In the genomic region with DNA sequence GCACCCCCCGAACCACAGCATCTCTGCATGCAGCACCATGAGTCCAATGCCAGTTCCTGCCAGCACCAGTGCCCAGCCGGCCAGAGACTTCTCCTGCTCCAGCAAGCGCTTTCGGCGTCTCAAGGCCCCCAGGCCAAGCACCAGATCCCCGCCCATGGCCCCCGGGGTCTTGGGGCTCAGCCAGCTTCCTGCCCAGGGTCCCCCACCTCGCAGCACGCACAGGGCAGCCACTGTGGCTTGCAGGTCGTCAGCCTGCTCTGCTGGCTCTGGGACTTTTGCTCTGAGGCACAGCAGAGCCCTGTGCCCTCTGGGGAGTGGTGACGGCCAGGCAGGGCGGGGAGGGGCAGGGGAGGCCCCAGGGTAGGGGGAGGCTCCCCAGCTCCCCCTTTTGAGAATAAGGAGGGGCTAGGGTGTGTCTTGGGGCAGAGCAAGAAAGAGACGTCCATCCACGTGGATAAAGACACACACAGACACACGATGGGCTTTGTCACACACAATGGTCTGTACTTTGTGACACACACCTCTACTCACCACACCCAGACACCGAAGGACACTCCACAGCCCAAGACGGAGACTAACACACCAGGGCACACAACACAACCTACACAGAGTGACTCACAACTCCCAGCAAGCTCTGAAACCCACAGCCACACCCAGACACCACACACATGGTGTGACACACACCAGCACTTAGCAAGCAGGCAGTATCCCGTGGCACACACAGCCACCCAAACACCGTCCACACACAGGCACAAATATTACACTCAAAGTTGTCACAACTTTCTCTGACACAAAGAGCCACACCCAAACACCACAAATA, we compare ENCODE assay signal across 8 cellular contexts. TPM values are rescaled to one million over a fixed set of nuclear protein-coding genes. Genes with fewer than 3 reads are reported as not detected.
DNase-seq lines count a peak whose midpoint lies in the region; ATAC-seq, FAIRE-seq and TF ChIP-seq lines count a peak whose summit lies in the region.

Gene KCNN4 (minus strand): TSS at position 268 of the 820 bp plus-strand sequence. CDS start 112 bp downstream, at position 156.

- H3K4me3 Mint-ChIP-seq in activated CD8-positive, alpha-beta T cell treated with anti-CD3 and anti-CD28 coated beads, Interleukin-2, amount 10 ng/mL, durations not matched to agents 7 days and 5 days, result peak within 1 kb of the TSS; percentile 61

- H3K4me1 Mint-ChIP-seq in activated CD8-positive, alpha-beta T cell treated with anti-CD3 and anti-CD28 coated beads, Interleukin-2, amount 10 ng/mL, durations not matched to agents 7 days and 5 days (ENCODE audit: low read depth), result peaks cover 81% of the 10 kb centered on the region

- POLR2A ChIA-PET in activated CD8-positive, alpha-beta T cell treated with anti-CD3 and anti-CD28 coated beads, Interleukin-2, amount 10 ng/mL, durations not matched to agents 7 days and 5 days (lab: Charles Lee), result interaction anchor here (0.6 to 5.9 kb wide), 9 partner anchors 9 to 94 kb away, joined by 3 to 52 read pairs (median 5); partner anchors contain the start of gene SMG9

- DNase-seq in MV-4-11 (lab: John Stamatoyannopoulos, UW), result peak; percentile 81
- peak; percentile 78 for DNase-seq in activated CD8-positive, alpha-beta T cell treated with anti-CD3 and anti-CD28 coated beads, Interleukin-2, amount 10 ng/mL, durations not matched to agents 7 days and 5 days
- peak; percentile 14 for DNase-seq in fibroblast of gingiva (ENCODE audit: low read depth)
- peak; percentile 80 for DNase-seq in stimulated activated CD4-positive, alpha-beta T cell treated with anti-CD3 and anti-CD28 coated beads, Interleukin-4, amount 100 ng/mL, for 24 hours
- DNase-seq in SKM-1 (lab: John Stamatoyannopoulos, UW; ENCODE audit: unreplicated experiment), result no peak
- DNase-seq in D721Med (ENCODE audit: insufficient read length, low spot score), result no peak
- DNase-seq in superior temporal gyrus (ENCODE audit: extremely low spot score), result no peak

- peaks cover 15% of the 10 kb centered on the region for H3K36me3 Mint-ChIP-seq in activated CD8-positive, alpha-beta T cell treated with anti-CD3 and anti-CD28 coated beads, Interleukin-2, amount 10 ng/mL, durations not matched to agents 7 days and 5 days (ENCODE audit: low read depth)

- CTCF ChIA-PET in activated CD8-positive, alpha-beta T cell treated with anti-CD3 and anti-CD28 coated beads, Interleukin-2, amount 10 ng/mL, durations not matched to agents 7 days and 5 days (lab: Charles Lee), result interaction anchor here (2.0 to 7.6 kb wide), 4 partner anchors 13 to 113 kb away, joined by 8 to 139 read pairs (median 16); no protein-coding TSS in a partner anchor

- H3K27me3 Mint-ChIP-seq in activated CD8-positive, alpha-beta T cell treated with anti-CD3 and anti-CD28 coated beads, Interleukin-2, amount 10 ng/mL, durations not matched to agents 7 days and 5 days (ENCODE audit: low read depth), result no peaks in the 10 kb centered on the region

- peak within 1 kb of the TSS; percentile 91 for H3K27ac Mint-ChIP-seq in activated CD8-positive, alpha-beta T cell treated with anti-CD3 and anti-CD28 coated beads, Interleukin-2, amount 10 ng/mL, durations not matched to agents 7 days and 5 days

- ATAC-seq in GM18520 (IDR thresholded peaks at IDR 0.05; ENCODE audit: unreplicated experiment), result peak; percentile 32
- peak; percentile 68 for ATAC-seq in activated CD8-positive, alpha-beta T cell treated with anti-CD3 and anti-CD28 coated beads, Interleukin-2, amount 10 ng/mL, durations not matched to agents 7 days and 5 days

- no peaks in the 10 kb centered on the region for H3K9me3 Mint-ChIP-seq in activated CD8-positive, alpha-beta T cell treated with anti-CD3 and anti-CD28 coated beads, Interleukin-2, amount 10 ng/mL, durations not matched to agents 7 days and 5 days (ENCODE audit: insufficient read depth)

- no peak for FAIRE-seq in D721Med (lab: Jason Lieb, UNC)

- TF ChIP-seq CTCF in D721Med (IDR thresholded peaks at IDR 0.05; ENCODE audit: insufficient read depth, missing control alignments), result no peak

RNA-seq across cellular contexts. Expression of gene KCNN4, which starts in this region (rescaled TPM):
- 10 to 100 TPM; 28.8 to 31.9 TPM for total RNA-seq in activated CD8-positive, alpha-beta T cell treated with anti-CD3 and anti-CD28 coated beads, Interleukin-2, amount 10 ng/mL, durations not matched to agents 7 days and 5 days

Comparison
In these comparisons a context has a peak if more than half of its experiments do, and no peak if none do; other contexts are left out.
1. DNase-seq: peak in MV-4-11 (single experiment), activated CD8-positive, alpha-beta T cell treated with anti-CD3 and anti-CD28 coated beads, Interleukin-2, amount 10 ng/mL, durations not matched to agents 7 days and 5 days (single experiment), fibroblast of gingiva (single experiment) and stimulated activated CD4-positive, alpha-beta T cell treated with anti-CD3 and anti-CD28 coated beads, Interleukin-4, amount 100 ng/mL, for 24 hours (single experiment); none in SKM-1 (single experiment), D721Med (single experiment) and superior temporal gyrus (single experiment).